ENCODE assay signal across 9 cellular contexts in the genomic region with DNA sequence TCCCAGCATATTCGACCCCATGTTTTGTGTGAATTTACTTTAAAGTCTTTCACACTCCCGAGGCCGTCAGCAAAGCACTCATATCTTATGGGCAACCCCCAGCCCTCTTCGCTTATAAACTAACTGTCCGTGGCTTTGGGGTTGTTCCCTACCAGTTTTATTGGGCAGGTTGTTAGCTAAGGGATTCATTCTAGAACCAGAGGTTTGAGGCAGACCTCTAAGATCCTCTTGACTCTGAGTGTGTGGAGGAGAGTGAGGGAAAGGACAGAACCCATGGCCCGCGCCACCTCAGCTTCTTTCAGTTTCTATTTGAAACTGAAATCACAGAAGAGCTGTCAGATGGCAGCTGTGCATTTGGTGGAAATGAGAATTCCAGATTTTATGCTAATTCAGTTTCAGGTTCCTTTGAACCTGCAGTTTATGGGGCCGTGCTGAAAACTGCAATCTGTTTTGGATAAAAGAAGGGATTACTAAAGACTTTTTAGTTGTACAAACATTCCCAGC.
DNase-seq lines count a peak whose midpoint lies in the region; ATAC-seq and TF ChIP-seq lines count a peak whose summit lies in the region.
"Had no signal": no experiment of that assay in that cellular context is flagged by ENCODE, and none has a peak within 500 bp of the region (broad histone marks: within the 10 kb centered on the region; RNA-seq: fewer than 3 reads in every experiment).

No MANE protein-coding gene starts in this region.

- 63 to 70% methylated on average over 8 of the region's 8 CpGs for WGBS in upper lobe of left lung, 2 donors

- no peaks in the 10 kb centered on the region for H4K20me1 ChIP-seq in BLaER1

- H3K27me3 ChIP-seq in BLaER1: no peaks in the 10 kb centered on the region
- no peaks in the 10 kb centered on the region for H3K27me3 ChIP-seq in tibial artery
- H3K27me3 ChIP-seq in upper lobe of left lung: no peaks in the 10 kb centered on the region

- peak overlapping the region; percentile 14; the same call in 1 of the 2 replicates for H3K27ac ChIP-seq in BLaER1
- no peak overlapping the region for H3K27ac ChIP-seq in tibial artery
- peak overlapping the region in 2 of 4 donors; percentile 34 to 36 for H3K27ac ChIP-seq in upper lobe of left lung

- no peak for TF ChIP-seq POLR2A in upper lobe of left lung (IDR thresholded peaks at IDR 0.05)

- H3K4me1 ChIP-seq in BLaER1 (peaks cover 26% of the 10 kb centered on the region), tibial artery (peaks cover 0 to 17% (median 12%) of the 10 kb centered on the region in 4 donors), upper lobe of left lung (no peaks in the 10 kb centered on the region)

- peak overlapping the region; percentile 63 for H3K4me2 ChIP-seq in BLaER1

- intact Hi-C loops in tibial artery (cut with DNase I; ENCODE audit: low total_unique reads): no loop called here

- no peak for TF ChIP-seq CTCF in tibial artery (IDR thresholded peaks at IDR 0.05)
- TF ChIP-seq CTCF in upper lobe of left lung (IDR thresholded peaks at IDR 0.05): no peak

- peak overlapping the region; percentile 40; the same call in 1 of the 2 replicates for H3K9ac ChIP-seq in BLaER1

- no peak for TF ChIP-seq EP300 in upper lobe of left lung (IDR thresholded peaks at IDR 0.05)

- ATAC-seq in GM18909 (IDR thresholded peaks at IDR 0.05; ENCODE audit: poor library complexity, unreplicated experiment): peak; percentile 92
- ATAC-seq in HG03103 (IDR thresholded peaks at IDR 0.05; ENCODE audit: low read depth, unreplicated experiment): peak; percentile 87
- no peak for ATAC-seq in upper lobe of left lung (ENCODE audit: low FRiP score in 2 of 2)

- no peak overlapping the region for H3K4me3 ChIP-seq in BLaER1
- no peak overlapping the region for H3K4me3 ChIP-seq in tibial artery
- H3K4me3 ChIP-seq in upper lobe of left lung: peak overlapping the region in 2 of 4 donors; percentile 9 to 19

- peaks cover 6% of the 10 kb centered on the region; the same call in 1 of the 2 replicates for H3K36me3 ChIP-seq in BLaER1
- no peaks in the 10 kb centered on the region for H3K36me3 ChIP-seq in tibial artery
- H3K36me3 ChIP-seq in upper lobe of left lung: no peaks in the 10 kb centered on the region

- peak; percentile 12 for DNase-seq in activated T-helper 9 cell treated with anti-CD3 and anti-CD28 coated beads, Interleukin-2, amount 50 U/mL, for 16 hours (ENCODE audit: low read depth)
- DNase-seq in medulla oblongata (ENCODE audit: extremely low spot score): no peak
- DNase-seq in dermis blood vessel endothelial cell: no peak
- no peak for DNase-seq in tibial artery
- DNase-seq in upper lobe of left lung: no peak
- DNase-seq: erythroblast had no signal

- no peaks in the 10 kb centered on the region for H3K9me3 ChIP-seq in BLaER1
- H3K9me3 ChIP-seq in tibial artery: no peaks in the 10 kb centered on the region
- H3K9me3 ChIP-seq in upper lobe of left lung: no peaks in the 10 kb centered on the region

Comparison
In these comparisons a context has a peak if more than half of its experiments do, and no peak if none do; other contexts are left out.
1. ATAC-seq: peak in GM18909 (single experiment) and HG03103 (single experiment); none in upper lobe of left lung (0 of 2).